1 cellular context compared by ENCODE assay signal in genomic region chr17:50546701-50547034, GRCh38.
TF ChIP-seq lines count a peak whose summit lies in the region.

No MANE protein-coding gene starts in this region.

TF ChIP-seq in HepG2, 621 proteins besides CTCF, POLR2A, EP300 and RAD21:
- TF ChIP-seq SP4 (CRISPR knock-in tag; IDR thresholded peaks at IDR 0.05) (peak; percentile 72; the same call in 1 of the 2 replicates), CREB1 (IDR thresholded peaks at IDR 0.05) (no peak), CREB1 (CRISPR knock-in tag; IDR thresholded peaks at IDR 0.05) (no peak), ZNF746 (CRISPR knock-in tag; IDR thresholded peaks at IDR 0.05) (peak; percentile 22; the same call in 1 of the 2 replicates), MZF1 (CRISPR knock-in tag; IDR thresholded peaks at IDR 0.05; ENCODE audit: borderline replicate concordance) (0 out of 2 replicates have a peak, but pooled peaks have one; percentile 52), ZNF430 (CRISPR knock-in tag; IDR thresholded peaks at IDR 0.05) (0 out of 2 replicates have a peak, but pooled peaks have one; percentile 68), ZNF605 (CRISPR knock-in tag; IDR thresholded peaks at IDR 0.05) (peak; percentile 65), SNAPC5 (CRISPR knock-in tag; IDR thresholded peaks at IDR 0.05; ENCODE audit: borderline replicate concordance) (no peak)
